In genomic region chr14:53615254-53615653, GRCh38 we compare ENCODE assay signal across 24 cellular contexts.
DNase-seq lines count a peak whose midpoint lies in the region; ATAC-seq and TF ChIP-seq lines count a peak whose summit lies in the region.
"Had no signal": no experiment of that assay in that cellular context is flagged by ENCODE, and none has a peak within 500 bp of the region (broad histone marks: within the 10 kb centered on the region; RNA-seq: fewer than 3 reads in every experiment).

No MANE protein-coding gene starts in this region.

- H3K4me3 ChIP-seq in Caco-2 (ENCODE audit: low read depth, low read length) (no peak overlapping the region), OCI-LY7 (ENCODE audit: low read depth, low read length, poor library complexity, severe bottlenecking) (no peak overlapping the region)
- H3K4me3 ChIP-seq: GM23338 had no signal

- BruUV-seq in Caco-2 (replicated peaks; lab: Mats Ljungman, UMichigan) (no TSS peak), OCI-LY7 (replicated peaks; lab: Mats Ljungman, UMichigan) (no TSS peak)

- H3K4me1 ChIP-seq in Caco-2 (peaks cover 62% of the 10 kb centered on the region), OCI-LY7 (ENCODE audit: insufficient read depth, low read length, poor library complexity, severe bottlenecking) (peaks cover 48% of the 10 kb centered on the region)

- H3K4me1 Mint-ChIP-seq in Caco-2 (ENCODE audit: low read depth, unreplicated experiment), result peaks cover 17% of the 10 kb centered on the region
- peaks cover 52% of the 10 kb centered on the region for H3K4me1 Mint-ChIP-seq in stimulated activated memory B cell treated with anti-CD40 and anti-IgM and Interleukin-4, amounts not matched to agents 10 μg/mL and 1 μg/mL and 100 μg/mL, for 72 hours
- H3K4me1 Mint-ChIP-seq in activated CD8-positive, alpha-beta T cell treated with anti-CD3 and anti-CD28 coated beads, Interleukin-2, amount 10 ng/mL, durations not matched to agents 7 days and 5 days (ENCODE audit: low read depth), result no peaks in the 10 kb centered on the region
- H3K4me1 Mint-ChIP-seq in immature natural killer cell, result no peaks in the 10 kb centered on the region

- no peaks in the 10 kb centered on the region for H3K9me2 ChIP-seq in OCI-LY7 (ENCODE audit: insufficient read depth, low read length)
- H3K9me2 ChIP-seq: SK-N-SH had no signal

- H3K9me3 ChIP-seq in Caco-2 (no peaks in the 10 kb centered on the region), OCI-LY7 (ENCODE audit: low read length) (no peaks in the 10 kb centered on the region)
- H3K9me3 ChIP-seq: SK-N-SH had no signal

- H3K27me3 ChIP-seq in Caco-2 (replicated peaks; ENCODE audit: control insufficient read depth, insufficient read depth, low read length), result no peaks in the 10 kb centered on the region

- peak overlapping the region; percentile 88 for H3K4me2 ChIP-seq in OCI-LY7 (ENCODE audit: low read length)
- H3K4me2 ChIP-seq: GM23338, KMS-11, SK-N-SH had no signal

- ATAC-seq in left lobe of liver, result peak; percentile 58
- ATAC-seq in stimulated activated memory B cell treated with anti-CD40 and anti-IgM and Interleukin-4, amounts not matched to agents 10 μg/mL and 1 μg/mL and 100 μg/mL, for 72 hours, result no peak
- ATAC-seq in HG02623 (IDR thresholded peaks at IDR 0.05; ENCODE audit: unreplicated experiment), result no peak
- no peak for ATAC-seq in activated CD8-positive, alpha-beta T cell treated with anti-CD3 and anti-CD28 coated beads, Interleukin-2, amount 10 ng/mL, durations not matched to agents 7 days and 5 days
- ATAC-seq: CD8-positive, alpha-beta T cell; GM23338 had no signal

- CTCF ChIA-PET in Caco-2 (lab: Charles Lee) (no interaction called here), OCI-LY7 (lab: Charles Lee; ENCODE audit: unreplicated experiment) (no interaction called here)
- CTCF ChIA-PET in activated CD8-positive, alpha-beta T cell treated with anti-CD3 and anti-CD28 coated beads, Interleukin-2, amount 10 ng/mL, durations not matched to agents 7 days and 5 days (lab: Charles Lee), result no interaction called here

- peak overlapping the region; percentile 95 for H3K27ac ChIP-seq in OCI-LY7 (ENCODE audit: low read depth, low read length, poor library complexity, severe bottlenecking)
- H3K27ac ChIP-seq: C4-2B, KMS-11 had no signal

- DNase-seq in Caco-2 (peak; percentile 39 to 62), OCI-LY7 (ENCODE audit: low spot score) (no peak), left lobe of liver (ENCODE audit: low spot score) (no peak), cortex of kidney (lab: John Stamatoyannopoulos, UW) (no peak), immature natural killer cell (no peak)
- no peak for DNase-seq in activated CD8-positive, alpha-beta T cell treated with anti-CD3 and anti-CD28 coated beads, Interleukin-2, amount 10 ng/mL, durations not matched to agents 7 days and 5 days
- DNase-seq: Calu3; CD8-positive, alpha-beta T cell; DMS153; H9; HFFc6; IMR-90; MM.1S; NCI-H1417; NCI-H1694; NCI-H2029 treated with DMSO at 0.1 percent for 48 hours; NCI-H2227 treated with DMSO at 0.1 percent for 48 hours; NCI-H69; SK-N-SH had no signal

- no peaks in the 10 kb centered on the region for H3K36me3 ChIP-seq in Caco-2 (ENCODE audit: control insufficient read depth, insufficient read depth, low read length)
- no peaks in the 10 kb centered on the region for H3K36me3 ChIP-seq in OCI-LY7 (ENCODE audit: insufficient read depth, low read length)

- H2AFZ ChIP-seq in OCI-LY7 (ENCODE audit: low read length), result peak overlapping the region; percentile 71
- H2AFZ ChIP-seq: GM23338 had no signal

- no peaks in the 10 kb centered on the region for H3K27me3 Mint-ChIP-seq in Caco-2 (ENCODE audit: insufficient read depth, unreplicated experiment)
- no peaks in the 10 kb centered on the region for H3K27me3 Mint-ChIP-seq in stimulated activated memory B cell treated with anti-CD40 and anti-IgM and Interleukin-4, amounts not matched to agents 10 μg/mL and 1 μg/mL and 100 μg/mL, for 72 hours
- no peaks in the 10 kb centered on the region for H3K27me3 Mint-ChIP-seq in activated CD8-positive, alpha-beta T cell treated with anti-CD3 and anti-CD28 coated beads, Interleukin-2, amount 10 ng/mL, durations not matched to agents 7 days and 5 days (ENCODE audit: low read depth)
- no peaks in the 10 kb centered on the region for H3K27me3 Mint-ChIP-seq in immature natural killer cell (ENCODE audit: low read depth in 3 of 3)

- no peaks in the 10 kb centered on the region for H4K20me1 ChIP-seq in OCI-LY7 (ENCODE audit: insufficient read depth, low read length)

- TF ChIP-seq CTCF in Caco-2 (IDR thresholded peaks at IDR 0.05; ENCODE audit: insufficient read depth in 1 of 2, low read depth in 1 of 2, low read length in 1 of 2, severe bottlenecking in 1 of 2, unreplicated experiment in 1 of 2) (no peak), OCI-LY7 (conservative IDR thresholded peaks at IDR 0.05; ENCODE audit: low read length) (no peak)

- intact Hi-C loops in Caco-2 (cut with micrococcal nuclease; ENCODE audit: unreplicated experiment), result loop anchor here (1.0 to 10.0 kb wide), 4 partner anchors 150 to 723 kb away; no protein-coding TSS in a partner anchor
- intact Hi-C loops in OCI-LY7 (cut with micrococcal nuclease; ENCODE audit: unreplicated experiment), result loop anchor here (2.0 to 10.0 kb wide), 2 partner anchors 76 to 780 kb away; partner anchors contain the start of gene CDKN3

- H3K9me3 Mint-ChIP-seq in Caco-2 (ENCODE audit: unreplicated experiment) (no peaks in the 10 kb centered on the region), immature natural killer cell (peaks cover under 1 to 31% (median 10%) of the 10 kb centered on the region in 6 donors)
- no peaks in the 10 kb centered on the region for H3K9me3 Mint-ChIP-seq in stimulated activated memory B cell treated with anti-CD40 and anti-IgM and Interleukin-4, amounts not matched to agents 10 μg/mL and 1 μg/mL and 100 μg/mL, for 72 hours
- no peaks in the 10 kb centered on the region for H3K9me3 Mint-ChIP-seq in activated CD8-positive, alpha-beta T cell treated with anti-CD3 and anti-CD28 coated beads, Interleukin-2, amount 10 ng/mL, durations not matched to agents 7 days and 5 days (ENCODE audit: insufficient read depth)
- H3K9me3 Mint-ChIP-seq: GM23338, HFFc6 had no signal

- H3K79me2 ChIP-seq in OCI-LY7 (ENCODE audit: insufficient read depth, low read depth, low read length), result no peaks in the 10 kb centered on the region

- H3K4me3 Mint-ChIP-seq in Caco-2 (ENCODE audit: unreplicated experiment), result peak overlapping the region; percentile 8
- H3K4me3 Mint-ChIP-seq in stimulated activated memory B cell treated with anti-CD40 and anti-IgM and Interleukin-4, amounts not matched to agents 10 μg/mL and 1 μg/mL and 100 μg/mL, for 72 hours, result no peak overlapping the region
- no peak overlapping the region for H3K4me3 Mint-ChIP-seq in activated CD8-positive, alpha-beta T cell treated with anti-CD3 and anti-CD28 coated beads, Interleukin-2, amount 10 ng/mL, durations not matched to agents 7 days and 5 days
- no peak overlapping the region for H3K4me3 Mint-ChIP-seq in immature natural killer cell
- H3K4me3 Mint-ChIP-seq: CD8-positive, alpha-beta T cell; GM23338; H9; HFFc6 had no signal

- H3K36me3 Mint-ChIP-seq in Caco-2 (ENCODE audit: insufficient read depth, unreplicated experiment), result peaks cover 24% of the 10 kb centered on the region
- H3K36me3 Mint-ChIP-seq in stimulated activated memory B cell treated with anti-CD40 and anti-IgM and Interleukin-4, amounts not matched to agents 10 μg/mL and 1 μg/mL and 100 μg/mL, for 72 hours, result no peaks in the 10 kb centered on the region
- no peaks in the 10 kb centered on the region for H3K36me3 Mint-ChIP-seq in activated CD8-positive, alpha-beta T cell treated with anti-CD3 and anti-CD28 coated beads, Interleukin-2, amount 10 ng/mL, durations not matched to agents 7 days and 5 days (ENCODE audit: low read depth)
- H3K36me3 Mint-ChIP-seq in immature natural killer cell, result peaks cover 0 to 3% (median 0%) of the 10 kb centered on the region in 3 donors
- H3K36me3 Mint-ChIP-seq: CD8-positive, alpha-beta T cell had no signal

- POLR2A ChIA-PET in Caco-2 (lab: Charles Lee), result no interaction called here
- POLR2A ChIA-PET in OCI-LY7 (lab: Charles Lee), result interaction anchor here (0.7 to 2.2 kb wide), 10 partner anchors 11 to 1440 kb away, joined by 3 to 10 read pairs (median 3); no protein-coding TSS in a partner anchor
- POLR2A ChIA-PET in activated CD8-positive, alpha-beta T cell treated with anti-CD3 and anti-CD28 coated beads, Interleukin-2, amount 10 ng/mL, durations not matched to agents 7 days and 5 days (lab: Charles Lee), result no interaction called here

- H3K27ac Mint-ChIP-seq in Caco-2 (ENCODE audit: unreplicated experiment), result peak overlapping the region; percentile 40
- H3K27ac Mint-ChIP-seq in stimulated activated memory B cell treated with anti-CD40 and anti-IgM and Interleukin-4, amounts not matched to agents 10 μg/mL and 1 μg/mL and 100 μg/mL, for 72 hours, result peak overlapping the region; percentile 99
- H3K27ac Mint-ChIP-seq in activated CD8-positive, alpha-beta T cell treated with anti-CD3 and anti-CD28 coated beads, Interleukin-2, amount 10 ng/mL, durations not matched to agents 7 days and 5 days, result no peak overlapping the region
- no peak overlapping the region for H3K27ac Mint-ChIP-seq in immature natural killer cell
- H3K27ac Mint-ChIP-seq: CD8-positive, alpha-beta T cell; GM23338; H9; HFFc6 had no signal

Comparison
In these comparisons a context has a peak if more than half of its experiments do, and no peak if none do; other contexts are left out.
1. DNase-seq: peak in Caco-2 (2 of 2); none in OCI-LY7 (single experiment), left lobe of liver (single experiment), activated CD8-positive, alpha-beta T cell treated with anti-CD3 and anti-CD28 coated beads, Interleukin-2, amount 10 ng/mL, durations not matched to agents 7 days and 5 days (single experiment), cortex of kidney (single experiment) and immature natural killer cell (0 of 3).
2. H3K27ac Mint-ChIP-seq: peak in Caco-2 (single experiment) and stimulated activated memory B cell treated with anti-CD40 and anti-IgM and Interleukin-4, amounts not matched to agents 10 μg/mL and 1 μg/mL and 100 μg/mL, for 72 hours (single experiment); none in activated CD8-positive, alpha-beta T cell treated with anti-CD3 and anti-CD28 coated beads, Interleukin-2, amount 10 ng/mL, durations not matched to agents 7 days and 5 days (single experiment) and immature natural killer cell (0 of 6).